ENCODE assay signal across 8 cellular contexts in the genomic region with DNA sequence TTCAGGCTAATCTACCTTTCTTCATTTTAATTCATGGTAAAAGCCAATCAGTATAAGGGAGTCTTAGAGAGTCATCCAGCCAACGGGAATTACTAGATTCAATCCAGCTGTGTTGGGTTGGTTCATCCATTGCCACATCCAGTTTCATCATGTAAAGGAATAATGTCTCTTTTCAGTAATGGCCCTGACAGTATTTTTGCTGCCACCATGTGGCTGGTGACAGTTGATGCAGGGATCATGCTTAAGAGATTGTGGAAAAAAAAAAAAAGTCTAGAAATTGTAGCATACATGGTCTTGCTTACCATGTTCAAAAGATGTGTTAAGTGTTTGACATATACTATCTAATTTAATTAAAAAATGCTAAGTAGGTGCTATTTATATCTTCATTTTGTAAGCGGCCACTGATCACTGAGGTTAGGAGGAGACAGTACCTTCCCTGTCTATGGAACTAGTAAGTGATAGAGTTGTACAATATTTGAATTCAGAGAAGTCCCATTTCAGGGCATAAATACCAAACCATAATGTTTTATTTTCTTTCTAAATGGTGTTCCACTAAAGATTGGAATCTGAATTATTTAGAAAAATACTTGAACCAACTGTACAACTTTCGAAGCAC.
DNase-seq lines count a peak whose midpoint lies in the region; ATAC-seq and TF ChIP-seq lines count a peak whose summit lies in the region.

No MANE protein-coding gene starts in this region.

- no peak overlapping the region for H3K27ac Mint-ChIP-seq in immature natural killer cell

- H2BK120ac ChIP-seq in mesenchymal stem cell (ENCODE audit: low read depth, low read length), result no peak overlapping the region

- CTCF ChIA-PET in mammary epithelial cell (lab: Charles Lee; ENCODE audit: low non-redundant PET), result interaction anchor here (0.7 kb wide), 1 partner anchor 1351 kb away, joined by 5 read pairs; no protein-coding TSS in a partner anchor

- H2AFZ ChIP-seq in mammary epithelial cell (ENCODE audit: low read depth, low read length), result no peak overlapping the region
- H2AFZ ChIP-seq in mesenchymal stem cell (ENCODE audit: low read depth, low read length), result no peak overlapping the region

- H3K14ac ChIP-seq in mesenchymal stem cell (ENCODE audit: low read length in 2 of 2), result no peak overlapping the region

- no peak overlapping the region for H4K91ac ChIP-seq in mesenchymal stem cell (ENCODE audit: low read length)

- in situ Hi-C loops in mammary epithelial cell (cut with MboI; ENCODE audit: low sequenced_read_pairs in 2 of 2), result no loop called here

- H3K36me3 Mint-ChIP-seq in immature natural killer cell, result no peaks in the 10 kb centered on the region

- H3K27me3 ChIP-seq in mammary epithelial cell (ENCODE audit: insufficient read depth, low read length) (no peaks in the 10 kb centered on the region), mesenchymal stem cell (ENCODE audit: control insufficient read depth in 1 of 2, insufficient read depth in 1 of 2, low read length in 2 of 2) (no peaks in the 10 kb centered on the region)

- H3K4me3 ChIP-seq in mammary epithelial cell (replicated peaks in 1 of 3; ENCODE audit: insufficient read depth in 1 of 3, low read depth in 2 of 3, low read length in 3 of 3) (no peak overlapping the region), mesenchymal stem cell (ENCODE audit: insufficient read depth in 1 of 2, low read depth in 1 of 2, low read length in 2 of 2) (no peak overlapping the region)

- H3K18ac ChIP-seq in mesenchymal stem cell (ENCODE audit: low read depth in 1 of 2, low read length in 2 of 2), result no peak overlapping the region

- H3K4me2 ChIP-seq in mammary epithelial cell (ENCODE audit: insufficient read depth, low read depth, low read length) (no peak overlapping the region), mesenchymal stem cell (ENCODE audit: low read length, poor library complexity, severe bottlenecking) (no peak overlapping the region)

- H4K8ac ChIP-seq in mesenchymal stem cell (ENCODE audit: low read length), result no peak overlapping the region

- H3K36me3 ChIP-seq in mammary epithelial cell (ENCODE audit: insufficient read depth, low read length), result no peaks in the 10 kb centered on the region
- no peaks in the 10 kb centered on the region for H3K36me3 ChIP-seq in mesenchymal stem cell (ENCODE audit: control insufficient read depth in 1 of 2, insufficient read depth in 2 of 2, low read depth in 1 of 2, low read length in 2 of 2)

- TF ChIP-seq CTCF in mammary epithelial cell (conservative IDR thresholded peaks at IDR 0.05 in 1 of 2, IDR thresholded peaks at IDR 0.05 in 1 of 2; ENCODE audit: extremely low read depth in 1 of 2, insufficient read depth in 1 of 2, low read depth in 1 of 2, low read length in 2 of 2), result peak; percentile 45 to 61

- WGBS in mammary epithelial cell (ENCODE audit: low coverage, missing lambda C conversion rate), result 54% methylated on average over 3 of the region's 3 CpGs
- WGBS in mesenchymal stem cell, result no CpG with 5 or more reads among the region's 3 CpGs

- H3K79me1 ChIP-seq in mesenchymal stem cell (replicated peaks; ENCODE audit: low read length, poor library complexity, severe bottlenecking), result no peaks in the 10 kb centered on the region

- DNase-seq in CD1c-positive myeloid dendritic cell (ENCODE audit: extremely low spot score) (peak; percentile 2), NCI-H446 treated with DMSO at 0.1 percent for 48 hours (lab: John Stamatoyannopoulos, UW) (peak; percentile 2), mammary epithelial cell (peak; percentile 26), mesenchymal stem cell (peak; percentile 79), immature natural killer cell (no peak), NCI-H187 (lab: John Stamatoyannopoulos, UW) (no peak)

- no peak overlapping the region for H3K27ac ChIP-seq in mammary epithelial cell (ENCODE audit: insufficient read depth, low read depth, low read length)
- no peak overlapping the region for H3K27ac ChIP-seq in mesenchymal stem cell (ENCODE audit: low read length, poor library complexity, severe bottlenecking)

- dilution Hi-C loops in mammary epithelial cell (cut with HindIII; ENCODE audit: low sequenced_read_pairs), result no loop called here

- H3K79me2 ChIP-seq in mammary epithelial cell (ENCODE audit: insufficient read depth, low read length), result no peaks in the 10 kb centered on the region

- no peak overlapping the region for H2AK5ac ChIP-seq in mesenchymal stem cell (ENCODE audit: low read length, severe bottlenecking)

- intact Hi-C loops in mammary epithelial cell (cut with micrococcal nuclease), result no loop called here

- no peaks in the 10 kb centered on the region for H4K20me1 ChIP-seq in mammary epithelial cell (ENCODE audit: insufficient read depth, low read length)

- H3K4ac ChIP-seq in mesenchymal stem cell (ENCODE audit: low read depth in 1 of 2, low read length in 2 of 2), result no peak overlapping the region

- no peak overlapping the region for H2BK5ac ChIP-seq in mesenchymal stem cell (ENCODE audit: low read depth, low read length, poor library complexity, severe bottlenecking)

- no peak overlapping the region for H2BK12ac ChIP-seq in mesenchymal stem cell (ENCODE audit: low read length in 2 of 2)

- peak; percentile 91 for ATAC-seq in GM18858 (IDR thresholded peaks at IDR 0.05; ENCODE audit: unreplicated experiment)
- peak; percentile 81 for ATAC-seq in HG03066 (IDR thresholded peaks at IDR 0.05; ENCODE audit: low read depth, unreplicated experiment)

- peaks cover 8 to 35% (median 13%) of the 10 kb centered on the region in 6 donors for H3K9me3 Mint-ChIP-seq in immature natural killer cell

- no TSS peak for BruUV-seq in mammary epithelial cell (replicated peaks; lab: Mats Ljungman, UMichigan)

- no peak overlapping the region for H3K23ac ChIP-seq in mesenchymal stem cell (ENCODE audit: low read length in 2 of 2)

- H3K9me3 ChIP-seq in mammary epithelial cell (replicated peaks; ENCODE audit: insufficient read depth, low read length) (peaks cover 6% of the 10 kb centered on the region), mesenchymal stem cell (ENCODE audit: control insufficient read depth, low read length) (no peaks in the 10 kb centered on the region)

- H2BK15ac ChIP-seq in mesenchymal stem cell (ENCODE audit: low read depth, poor library complexity, severe bottlenecking), result no peak overlapping the region

- peaks cover 0 to 1% of the 10 kb centered on the region in 2 donors for H3K4me1 Mint-ChIP-seq in immature natural killer cell

- H3K4me1 ChIP-seq in mammary epithelial cell (ENCODE audit: insufficient read depth, low read length) (no peaks in the 10 kb centered on the region), mesenchymal stem cell (ENCODE audit: control insufficient read depth, insufficient read depth, low read depth, low read length) (no peaks in the 10 kb centered on the region)

- H3K9ac ChIP-seq in mammary epithelial cell (ENCODE audit: insufficient read depth, low read length) (no peak overlapping the region), mesenchymal stem cell (ENCODE audit: low read length) (no peak overlapping the region)

- no peaks in the 10 kb centered on the region for H3K27me3 Mint-ChIP-seq in immature natural killer cell (ENCODE audit: low read depth in 3 of 3)

- no peak overlapping the region for H3K4me3 Mint-ChIP-seq in immature natural killer cell

Comparison
In these comparisons a context has a peak if more than half of its experiments do, and no peak if none do; other contexts are left out.
1. DNase-seq: peak in CD1c-positive myeloid dendritic cell (single experiment), NCI-H446 treated with DMSO at 0.1 percent for 48 hours (single experiment), mammary epithelial cell (single experiment) and mesenchymal stem cell (single experiment); none in immature natural killer cell (0 of 3) and NCI-H187 (0 of 2).